ENCODE assay signal across 25 cellular contexts in the genomic region with DNA sequence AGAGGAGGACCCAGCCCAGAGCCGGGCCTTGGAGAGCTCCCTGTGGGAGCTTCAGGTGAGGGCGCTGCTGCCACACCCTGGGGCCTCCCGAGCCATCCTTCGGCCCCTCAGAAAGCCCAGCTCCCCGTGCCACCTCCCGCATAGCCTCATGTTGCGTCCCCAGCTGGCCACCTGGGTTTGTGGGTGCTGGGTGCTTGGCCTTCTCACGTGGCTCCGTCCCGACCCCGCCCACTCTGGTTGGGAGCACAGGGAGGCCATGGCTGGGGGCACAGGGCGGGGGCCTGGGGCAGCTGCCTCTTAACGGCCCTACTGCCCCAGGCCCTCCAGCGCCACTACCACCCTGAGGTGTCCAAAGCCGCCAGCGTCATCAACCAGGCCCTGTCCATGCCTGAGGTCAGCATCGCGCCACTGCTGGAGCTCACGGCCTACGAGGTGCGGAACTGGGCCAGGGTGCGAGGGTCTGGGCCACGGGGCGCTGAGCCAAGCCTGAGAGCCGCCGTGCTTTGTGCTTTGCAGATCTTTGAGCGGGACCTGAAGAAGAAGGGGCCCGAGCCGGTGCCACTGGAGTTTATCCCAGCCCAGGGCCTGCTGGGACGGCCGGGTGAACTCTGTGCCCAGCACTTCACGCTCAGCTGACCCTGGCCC. TPM values are rescaled to one million over a fixed set of nuclear protein-coding genes. Genes with fewer than 3 reads are reported as not detected.
DNase-seq lines count a peak whose midpoint lies in the region; ATAC-seq and TF ChIP-seq lines count a peak whose summit lies in the region.
"Had no signal": no experiment of that assay in that cellular context is flagged by ENCODE, and none has a peak within 500 bp of the region (broad histone marks: within the 10 kb centered on the region; RNA-seq: fewer than 3 reads in every experiment).

No MANE protein-coding gene starts in this region.

- no peaks in the 10 kb centered on the region for H3K4me1 ChIP-seq in A673 (ENCODE audit: insufficient read depth, low read length, poor library complexity, severe bottlenecking)
- H3K4me1 ChIP-seq in left ventricle myocardium inferior: peaks cover 10% of the 10 kb centered on the region
- H3K4me1 ChIP-seq: Caco-2 had no signal

- no peak overlapping the region for H3K4me3 Mint-ChIP-seq in effector memory CD8-positive, alpha-beta T cell
- H3K4me3 Mint-ChIP-seq: activated CD4-positive, alpha-beta T cell treated with anti-CD3 and anti-CD28 coated beads, Interleukin-2, amount 10 ng/mL, durations not matched to agents 7 days and 5 days; GM23338; IgD-negative memory B cell; stimulated activated naive CD8-positive, alpha-beta T cell treated with anti-CD3 and anti-CD28 coated beads, Interleukin-15, amount 100 ng/mL, for 72 hours had no signal

- H3K27me3 Mint-ChIP-seq in effector memory CD8-positive, alpha-beta T cell: no peaks in the 10 kb centered on the region
- H3K27me3 Mint-ChIP-seq: activated CD4-positive, alpha-beta T cell treated with anti-CD3 and anti-CD28 coated beads, Interleukin-2, amount 10 ng/mL, durations not matched to agents 7 days and 5 days; IgD-negative memory B cell; stimulated activated naive CD8-positive, alpha-beta T cell treated with anti-CD3 and anti-CD28 coated beads, Interleukin-15, amount 100 ng/mL, for 72 hours had no signal

- TF ChIP-seq CTCF in A673 (conservative IDR thresholded peaks at IDR 0.05; ENCODE audit: low read depth, low read length) (no peak), left ventricle myocardium inferior (IDR thresholded peaks at IDR 0.05; ENCODE audit: borderline replicate concordance) (no peak)

- H3K4me1 Mint-ChIP-seq in effector memory CD8-positive, alpha-beta T cell (ENCODE audit: low read depth in 2 of 2): peaks cover 0 to 5% of the 10 kb centered on the region in 2 donors
- H3K4me1 Mint-ChIP-seq: activated CD4-positive, alpha-beta T cell treated with anti-CD3 and anti-CD28 coated beads, Interleukin-2, amount 10 ng/mL, durations not matched to agents 7 days and 5 days; GM23338; IgD-negative memory B cell had no signal

- ATAC-seq in effector memory CD8-positive, alpha-beta T cell (replicated peaks): no peak
- ATAC-seq: GM23338; stimulated activated naive CD8-positive, alpha-beta T cell treated with anti-CD3 and anti-CD28 coated beads, Interleukin-15, amount 100 ng/mL, for 72 hours had no signal

- TSS peak; percentile 14 for BruUV-seq in A673 (replicated peaks; lab: Mats Ljungman, UMichigan)

- H3K36me3 ChIP-seq in A673 (ENCODE audit: insufficient read depth, low read length, poor library complexity, severe bottlenecking) (peaks cover 13% of the 10 kb centered on the region), left ventricle myocardium inferior (peaks cover 23% of the 10 kb centered on the region)
- H3K36me3 ChIP-seq: ovary, thyroid gland had no signal

- H3K27me3 ChIP-seq in A673 (replicated peaks; ENCODE audit: insufficient read depth, low read depth, low read length, poor library complexity) (no peaks in the 10 kb centered on the region), left ventricle myocardium inferior (ENCODE audit: low read depth) (no peaks in the 10 kb centered on the region)
- H3K27me3 ChIP-seq: esophagus muscularis mucosa, ovary, thyroid gland had no signal

- no peak overlapping the region for H3K27ac Mint-ChIP-seq in effector memory CD8-positive, alpha-beta T cell
- H3K27ac Mint-ChIP-seq: activated CD4-positive, alpha-beta T cell treated with anti-CD3 and anti-CD28 coated beads, Interleukin-2, amount 10 ng/mL, durations not matched to agents 7 days and 5 days; GM23338; IgD-negative memory B cell; stimulated activated naive CD8-positive, alpha-beta T cell treated with anti-CD3 and anti-CD28 coated beads, Interleukin-15, amount 100 ng/mL, for 72 hours had no signal

- H3K9me3 Mint-ChIP-seq in effector memory CD8-positive, alpha-beta T cell: no peaks in the 10 kb centered on the region
- H3K9me3 Mint-ChIP-seq: activated CD4-positive, alpha-beta T cell treated with anti-CD3 and anti-CD28 coated beads, Interleukin-2, amount 10 ng/mL, durations not matched to agents 7 days and 5 days; IgD-negative memory B cell; stimulated activated naive CD8-positive, alpha-beta T cell treated with anti-CD3 and anti-CD28 coated beads, Interleukin-15, amount 100 ng/mL, for 72 hours had no signal

- H3K4me3 ChIP-seq in A673 (ENCODE audit: low read depth, low read length, poor library complexity, severe bottlenecking) (no peak overlapping the region), left ventricle myocardium inferior (no peak overlapping the region)
- H3K4me3 ChIP-seq: esophagus muscularis mucosa, GM23338, ovary, thyroid gland had no signal

- H3K36me3 Mint-ChIP-seq in effector memory CD8-positive, alpha-beta T cell (ENCODE audit: insufficient read depth): peaks cover 26% of the 10 kb centered on the region
- H3K36me3 Mint-ChIP-seq: IgD-negative memory B cell had no signal

- DNase-seq in 8988T (peak; percentile 23), A673 (ENCODE audit: low spot score) (no peak), left ventricle myocardium inferior (peak; percentile 16), posterior cingulate gyrus (peak in 6 of 10 donors; percentile 6 to 82 (median 43)), ureter (ENCODE audit: low spot score) (no peak), mesenteric fat pad (ENCODE audit: low spot score) (no peak)
- DNase-seq in effector memory CD8-positive, alpha-beta T cell: no peak
- DNase-seq: activated CD4-positive, alpha-beta T cell treated with anti-CD3 and anti-CD28 coated beads, Interleukin-2, amount 10 ng/mL, durations not matched to agents 7 days and 5 days; activated gamma-delta T cell; activated T-cell treated with anti-CD3 and anti-CD28 coated beads, Interleukin-2, amount 50 U/mL, for 1 hour; Caco-2; dermis blood vessel endothelial cell; foreskin fibroblast; NCI-H2107; NCI-H345; NCI-H69; stimulated activated naive CD8-positive, alpha-beta T cell treated with anti-CD3 and anti-CD28 coated beads, Interleukin-15, amount 100 ng/mL, for 72 hours; T1000; thyroid gland; WERI-Rb-1 had no signal

- no peak overlapping the region for H3K27ac ChIP-seq in A673 (ENCODE audit: low read depth, low read length, poor library complexity, severe bottlenecking)
- H3K27ac ChIP-seq in left ventricle myocardium inferior (replicated peaks): no peak overlapping the region
- H3K27ac ChIP-seq: C4-2B, esophagus muscularis mucosa, ovary, thyroid gland, WERI-Rb-1 had no signal

- H3K9me3 ChIP-seq in A673 (ENCODE audit: low read depth, low read length, poor library complexity, severe bottlenecking) (no peaks in the 10 kb centered on the region), left ventricle myocardium inferior (replicated peaks) (no peaks in the 10 kb centered on the region)
- H3K9me3 ChIP-seq: Caco-2, esophagus muscularis mucosa, ovary, thyroid gland had no signal

- CTCF ChIA-PET in A673 (lab: Charles Lee): no interaction called here

- POLR2A ChIA-PET in A673 (lab: Charles Lee; ENCODE audit: low non-redundant PET): no interaction called here

- intact Hi-C loops in A673 (cut with micrococcal nuclease; ENCODE audit: unreplicated experiment) (no loop called here), left ventricle myocardium inferior (cut with micrococcal nuclease) (no loop called here), posterior cingulate gyrus (cut with DNase I) (loop anchor here (5.0 to 10.0 kb wide), 2 partner anchors 263 to 460 kb away; a partner anchor contains a TSS)

RNA-seq across cellular contexts. Expression of a gene that starts 7.6 kb away (rescaled TPM):
- total RNA-seq in A673 (2021) (43.0 and 46.9 TPM in 2 replicates), left ventricle myocardium inferior (10.3 TPM), ureter (25.0 TPM), mesenteric fat pad (14.6 TPM)

RNA-seq across cellular contexts. Expression of a gene that starts 7.8 kb away (rescaled TPM):
- total RNA-seq in A673 (2021) (35.4 and 38.9 TPM in 2 replicates), left ventricle myocardium inferior (9.0 TPM), ureter (28.7 TPM), mesenteric fat pad (15.1 TPM)

Comparison
In these comparisons a context has a peak if more than half of its experiments do, and no peak if none do; other contexts are left out.
1. DNase-seq: peak in 8988T (single experiment), left ventricle myocardium inferior (single experiment) and posterior cingulate gyrus (6 of 10); none in A673 (single experiment), ureter (single experiment), mesenteric fat pad (single experiment) and effector memory CD8-positive, alpha-beta T cell (0 of 3).